ENCODE assay signal across 18 cellular contexts in the genomic region with DNA sequence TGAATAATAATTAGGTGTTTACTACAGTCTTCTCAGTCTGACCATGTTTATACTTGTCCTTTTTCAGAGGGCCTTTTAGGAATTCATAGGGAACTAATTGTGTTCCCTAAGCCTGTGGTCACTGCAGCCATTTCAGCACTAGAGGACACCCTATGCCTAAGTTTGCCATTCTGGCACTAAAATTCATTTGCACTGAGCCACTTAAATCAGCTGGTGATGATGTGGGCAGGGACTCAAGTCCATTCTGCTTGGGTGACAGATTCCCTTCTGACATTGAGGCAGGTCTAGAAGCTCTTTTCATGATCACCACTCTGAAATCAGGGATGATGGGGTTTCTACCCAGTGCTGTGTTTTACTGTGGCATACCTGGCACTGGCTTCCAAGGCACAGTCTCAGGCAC.
DNase-seq lines count a peak whose midpoint lies in the region; ATAC-seq and TF ChIP-seq lines count a peak whose summit lies in the region.
"Had no signal": no experiment of that assay in that cellular context is flagged by ENCODE, and none has a peak within 500 bp of the region (broad histone marks: within the 10 kb centered on the region; RNA-seq: fewer than 3 reads in every experiment).

No MANE protein-coding gene starts in this region.

- in situ Hi-C loops in SK-MEL-5 (cut with HindIII; ENCODE audit: low pct_unique_long_range_greater_than_20kb, low sequenced_read_pairs), result no loop called here

- TF ChIP-seq CTCF in AG09319 (IDR thresholded peaks at IDR 0.05; ENCODE audit: low read depth, low read length), result peak; percentile 0

- no peaks in the 10 kb centered on the region for H3K9me3 ChIP-seq in T-helper 17 cell (ENCODE audit: control insufficient read depth, low read length, poor library complexity, severe bottlenecking)
- H3K9me3 ChIP-seq: colonic mucosa had no signal

- no peaks in the 10 kb centered on the region for H3K36me3 ChIP-seq in H7 (replicated peaks; ENCODE audit: control insufficient read depth, insufficient read depth, low read length)
- H3K36me3 ChIP-seq: colonic mucosa had no signal

- DNase-seq in AG09319 (ENCODE audit: extremely low read depth, low read depth) (no peak), H7 (peak; percentile 26), SK-MEL-5 (ENCODE audit: low read depth, low spot score) (peak; percentile 13), iPS DF 19.7 (ENCODE audit: low read depth, low spot score) (peak; percentile 28), T-helper 17 cell (no peak)
- DNase-seq: activated CD4-positive, alpha-beta T cell treated with anti-CD3 and anti-CD28 coated beads for 48 hours; activated CD8-positive, alpha-beta memory T cell treated with anti-CD3 and anti-CD28 coated beads, Interleukin-2, amount 50 U/mL, for 4 hours; activated naive CD4-positive, alpha-beta T cell treated with Interleukin-2 at 50 U/mL for 16 hours; CD8-positive, alpha-beta memory T cell; colonic mucosa; GDM1; stimulated activated CD4-positive, alpha-beta T cell treated with anti-CD3 and anti-CD28 coated beads, Interleukin-2, amount 100 ng/mL, for 24 hours; T-helper 9 cell had no signal

- H3K27me3 ChIP-seq in H7 (ENCODE audit: control insufficient read depth, insufficient read depth, low read length), result no peaks in the 10 kb centered on the region
- H3K27me3 ChIP-seq: colonic mucosa had no signal

- H3K4me3 Mint-ChIP-seq in T-helper 17 cell, result no peak overlapping the region
- H3K4me3 Mint-ChIP-seq: CD8-positive, alpha-beta memory T cell had no signal

- H3K36me3 Mint-ChIP-seq in T-helper 17 cell (ENCODE audit: low read depth), result no peaks in the 10 kb centered on the region
- H3K36me3 Mint-ChIP-seq: CD8-positive, alpha-beta memory T cell had no signal

- no peak overlapping the region for H3K4me3 ChIP-seq in H7 (ENCODE audit: insufficient read depth, low read depth, low read length)
- H3K4me3 ChIP-seq: colonic mucosa, K562 had no signal

- H3K4me1 Mint-ChIP-seq in T-helper 17 cell, result no peaks in the 10 kb centered on the region
- H3K4me1 Mint-ChIP-seq: CD8-positive, alpha-beta memory T cell had no signal

- ATAC-seq in HG02840 (IDR thresholded peaks at IDR 0.05; ENCODE audit: low FRiP score, unreplicated experiment), result no peak
- no peak for ATAC-seq in HG02938 (IDR thresholded peaks at IDR 0.05; ENCODE audit: unreplicated experiment)
- ATAC-seq in T-helper 17 cell, result no peak
- ATAC-seq in GM21723 (IDR thresholded peaks at IDR 0.05; ENCODE audit: unreplicated experiment), result no peak
- ATAC-seq: K562, sciatic nerve had no signal

- H3K27me3 Mint-ChIP-seq in T-helper 17 cell, result no peaks in the 10 kb centered on the region
- H3K27me3 Mint-ChIP-seq: CD8-positive, alpha-beta memory T cell had no signal

- no peak overlapping the region for H3K27ac Mint-ChIP-seq in T-helper 17 cell
- H3K27ac Mint-ChIP-seq: CD8-positive, alpha-beta memory T cell had no signal

Comparison
In these comparisons a context has a peak if more than half of its experiments do, and no peak if none do; other contexts are left out.
1. DNase-seq: peak in H7 (single experiment), SK-MEL-5 (single experiment) and iPS DF 19.7 (single experiment); none in AG09319 (single experiment) and T-helper 17 cell (0 of 3).